Comparison of ENCODE assay signal across 1 cellular context in the genomic region with DNA sequence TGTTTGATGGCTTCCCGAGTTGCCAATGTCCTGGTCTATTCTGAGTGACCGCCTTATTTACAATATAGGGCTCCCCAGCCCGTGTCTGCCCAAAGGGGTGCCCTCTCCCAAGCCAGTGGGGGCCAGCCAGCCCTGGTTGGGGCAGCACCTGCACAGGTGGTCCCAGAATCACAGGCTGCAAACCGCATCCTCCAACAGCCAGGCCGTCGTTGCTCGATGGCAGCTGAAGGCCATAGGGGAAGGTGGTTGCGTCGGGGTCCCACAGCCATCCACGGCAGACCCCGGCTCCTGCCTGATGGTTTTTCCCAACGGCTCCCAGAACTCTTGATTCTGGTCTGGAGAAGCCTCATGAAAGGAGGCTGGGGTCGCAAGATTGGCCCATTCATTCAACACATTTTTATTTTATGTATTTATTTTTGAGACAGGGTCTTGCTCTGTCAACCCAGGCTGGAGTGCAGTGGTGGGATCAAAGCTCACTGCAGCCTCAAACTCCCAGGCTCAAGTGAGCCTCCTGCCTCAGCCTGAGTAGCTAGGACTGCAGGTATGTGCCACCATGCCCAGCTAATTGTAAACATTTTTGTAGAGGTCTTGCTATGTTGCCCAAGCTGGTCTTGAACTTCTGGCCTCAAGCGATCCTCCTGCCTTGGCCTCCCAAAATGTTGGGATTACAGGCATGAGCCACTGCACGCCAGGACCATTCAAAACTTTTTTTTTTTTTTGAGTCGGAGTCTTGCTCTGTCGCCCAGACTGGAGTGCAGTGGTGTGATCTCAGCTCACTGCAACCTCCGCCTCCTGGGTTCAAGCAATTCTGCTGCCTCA.
TF ChIP-seq lines count a peak whose summit lies in the region.

No MANE protein-coding gene starts in this region.

TF ChIP-seq in K562, 482 proteins besides CTCF, POLR2A, EP300 and RAD21 (continued from another document and continues in another):
- TF ChIP-seq, protein P1, sequence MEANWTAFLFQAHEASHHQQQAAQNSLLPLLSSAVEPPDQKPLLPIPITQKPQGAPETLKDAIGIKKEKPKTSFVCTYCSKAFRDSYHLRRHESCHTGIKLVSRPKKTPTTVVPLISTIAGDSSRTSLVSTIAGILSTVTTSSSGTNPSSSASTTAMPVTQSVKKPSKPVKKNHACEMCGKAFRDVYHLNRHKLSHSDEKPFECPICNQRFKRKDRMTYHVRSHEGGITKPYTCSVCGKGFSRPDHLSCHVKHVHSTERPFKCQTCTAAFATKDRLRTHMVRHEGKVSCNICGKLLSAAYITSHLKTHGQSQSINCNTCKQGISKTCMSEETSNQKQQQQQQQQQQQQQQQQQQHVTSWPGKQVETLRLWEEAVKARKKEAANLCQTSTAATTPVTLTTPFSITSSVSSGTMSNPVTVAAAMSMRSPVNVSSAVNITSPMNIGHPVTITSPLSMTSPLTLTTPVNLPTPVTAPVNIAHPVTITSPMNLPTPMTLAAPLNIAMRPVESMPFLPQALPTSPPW (CRISPR knock-in tag; IDR thresholded peaks at IDR 0.05), result peak; percentile 33
- TF ChIP-seq MTA2 (IDR thresholded peaks at IDR 0.05; ENCODE audit: low read depth) (no peak), RHOXF2B (CRISPR knock-in tag; conservative IDR thresholded peaks at IDR 0.05) (0 out of 2 replicates have a peak, but pooled peaks have one; percentile 20), NRF1 (conservative IDR thresholded peaks at IDR 0.05 in 1 of 2, IDR thresholded peaks at IDR 0.05 in 1 of 2) (0 out of 4 replicates have a peak, but pooled peaks of 1 of the 2 experiments have one; percentile 11), ADNP (tag; IDR thresholded peaks at IDR 0.05) (0 out of 2 replicates have a peak, but pooled peaks have one; percentile 25), TAL1 (IDR thresholded peaks at IDR 0.05) (no peak), CTBP1 (IDR thresholded peaks at IDR 0.05; ENCODE audit: borderline replicate concordance) (no peak), NR2F6 (CRISPR knock-in tag; IDR thresholded peaks at IDR 0.05) (no peak), TBP (optimal IDR thresholded peaks at IDR 0.05; ENCODE audit: low read depth, low read length) (no peak), NFYB (IDR thresholded peaks at IDR 0.05; ENCODE audit: extremely low read depth, insufficient read length) (no peak), MYC (IDR thresholded peaks at IDR 0.05; ENCODE audit: low read depth, low read length) (no peak), MYC (CRISPR knock-in tag; IDR thresholded peaks at IDR 0.05; ENCODE audit: borderline replicate concordance, low read depth) (peak; percentile 31; the same call in 1 of the 2 replicates), FOXK2 (conservative IDR thresholded peaks at IDR 0.05 in 1 of 2, IDR thresholded peaks at IDR 0.05 in 1 of 2; ENCODE audit: low read depth in 2 of 2) (peak; percentile 6; a peak in 1 of 4 replicates)
- TF ChIP-seq, protein P2, sequence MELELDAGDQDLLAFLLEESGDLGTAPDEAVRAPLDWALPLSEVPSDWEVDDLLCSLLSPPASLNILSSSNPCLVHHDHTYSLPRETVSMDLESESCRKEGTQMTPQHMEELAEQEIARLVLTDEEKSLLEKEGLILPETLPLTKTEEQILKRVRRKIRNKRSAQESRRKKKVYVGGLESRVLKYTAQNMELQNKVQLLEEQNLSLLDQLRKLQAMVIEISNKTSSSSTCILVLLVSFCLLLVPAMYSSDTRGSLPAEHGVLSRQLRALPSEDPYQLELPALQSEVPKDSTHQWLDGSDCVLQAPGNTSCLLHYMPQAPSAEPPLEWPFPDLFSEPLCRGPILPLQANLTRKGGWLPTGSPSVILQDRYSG (tag; conservative IDR thresholded peaks at IDR 0.05; ENCODE audit: low read depth), result 0 out of 2 replicates have a peak, but pooled peaks have one; percentile 12
- TF ChIP-seq, protein P3, sequence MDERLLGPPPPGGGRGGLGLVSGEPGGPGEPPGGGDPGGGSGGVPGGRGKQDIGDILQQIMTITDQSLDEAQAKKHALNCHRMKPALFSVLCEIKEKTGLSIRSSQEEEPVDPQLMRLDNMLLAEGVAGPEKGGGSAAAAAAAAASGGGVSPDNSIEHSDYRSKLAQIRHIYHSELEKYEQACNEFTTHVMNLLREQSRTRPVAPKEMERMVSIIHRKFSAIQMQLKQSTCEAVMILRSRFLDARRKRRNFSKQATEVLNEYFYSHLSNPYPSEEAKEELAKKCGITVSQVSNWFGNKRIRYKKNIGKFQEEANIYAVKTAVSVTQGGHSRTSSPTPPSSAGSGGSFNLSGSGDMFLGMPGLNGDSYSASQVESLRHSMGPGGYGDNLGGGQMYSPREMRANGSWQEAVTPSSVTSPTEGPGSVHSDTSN (CRISPR knock-in tag; IDR thresholded peaks at IDR 0.05; ENCODE audit: low read depth), result no peak
- TF ChIP-seq, protein P3 (tag; conservative IDR thresholded peaks at IDR 0.05; ENCODE audit: low read depth), result 0 out of 2 replicates have a peak, but pooled peaks have one; percentile 3
- TF ChIP-seq, protein P4, sequence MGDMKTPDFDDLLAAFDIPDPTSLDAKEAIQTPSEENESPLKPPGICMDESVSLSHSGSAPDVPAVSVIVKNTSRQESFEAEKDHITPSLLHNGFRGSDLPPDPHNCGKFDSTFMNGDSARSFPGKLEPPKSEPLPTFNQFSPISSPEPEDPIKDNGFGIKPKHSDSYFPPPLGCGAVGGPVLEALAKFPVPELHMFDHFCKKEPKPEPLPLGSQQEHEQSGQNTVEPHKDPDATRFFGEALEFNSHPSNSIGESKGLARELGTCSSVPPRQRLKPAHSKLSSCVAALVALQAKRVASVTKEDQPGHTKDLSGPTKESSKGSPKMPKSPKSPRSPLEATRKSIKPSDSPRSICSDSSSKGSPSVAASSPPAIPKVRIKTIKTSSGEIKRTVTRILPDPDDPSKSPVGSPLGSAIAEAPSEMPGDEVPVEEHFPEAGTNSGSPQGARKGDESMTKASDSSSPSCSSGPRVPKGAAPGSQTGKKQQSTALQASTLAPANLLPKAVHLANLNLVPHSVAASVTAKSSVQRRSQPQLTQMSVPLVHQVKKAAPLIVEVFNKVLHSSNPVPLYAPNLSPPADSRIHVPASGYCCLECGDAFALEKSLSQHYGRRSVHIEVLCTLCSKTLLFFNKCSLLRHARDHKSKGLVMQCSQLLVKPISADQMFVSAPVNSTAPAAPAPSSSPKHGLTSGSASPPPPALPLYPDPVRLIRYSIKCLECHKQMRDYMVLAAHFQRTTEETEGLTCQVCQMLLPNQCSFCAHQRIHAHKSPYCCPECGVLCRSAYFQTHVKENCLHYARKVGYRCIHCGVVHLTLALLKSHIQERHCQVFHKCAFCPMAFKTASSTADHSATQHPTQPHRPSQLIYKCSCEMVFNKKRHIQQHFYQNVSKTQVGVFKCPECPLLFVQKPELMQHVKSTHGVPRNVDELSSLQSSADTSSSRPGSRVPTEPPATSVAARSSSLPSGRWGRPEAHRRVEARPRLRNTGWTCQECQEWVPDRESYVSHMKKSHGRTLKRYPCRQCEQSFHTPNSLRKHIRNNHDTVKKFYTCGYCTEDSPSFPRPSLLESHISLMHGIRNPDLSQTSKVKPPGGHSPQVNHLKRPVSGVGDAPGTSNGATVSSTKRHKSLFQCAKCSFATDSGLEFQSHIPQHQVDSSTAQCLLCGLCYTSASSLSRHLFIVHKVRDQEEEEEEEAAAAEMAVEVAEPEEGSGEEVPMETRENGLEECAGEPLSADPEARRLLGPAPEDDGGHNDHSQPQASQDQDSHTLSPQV (IDR thresholded peaks at IDR 0.05), result peak; percentile 53
- TF ChIP-seq, protein P5, sequence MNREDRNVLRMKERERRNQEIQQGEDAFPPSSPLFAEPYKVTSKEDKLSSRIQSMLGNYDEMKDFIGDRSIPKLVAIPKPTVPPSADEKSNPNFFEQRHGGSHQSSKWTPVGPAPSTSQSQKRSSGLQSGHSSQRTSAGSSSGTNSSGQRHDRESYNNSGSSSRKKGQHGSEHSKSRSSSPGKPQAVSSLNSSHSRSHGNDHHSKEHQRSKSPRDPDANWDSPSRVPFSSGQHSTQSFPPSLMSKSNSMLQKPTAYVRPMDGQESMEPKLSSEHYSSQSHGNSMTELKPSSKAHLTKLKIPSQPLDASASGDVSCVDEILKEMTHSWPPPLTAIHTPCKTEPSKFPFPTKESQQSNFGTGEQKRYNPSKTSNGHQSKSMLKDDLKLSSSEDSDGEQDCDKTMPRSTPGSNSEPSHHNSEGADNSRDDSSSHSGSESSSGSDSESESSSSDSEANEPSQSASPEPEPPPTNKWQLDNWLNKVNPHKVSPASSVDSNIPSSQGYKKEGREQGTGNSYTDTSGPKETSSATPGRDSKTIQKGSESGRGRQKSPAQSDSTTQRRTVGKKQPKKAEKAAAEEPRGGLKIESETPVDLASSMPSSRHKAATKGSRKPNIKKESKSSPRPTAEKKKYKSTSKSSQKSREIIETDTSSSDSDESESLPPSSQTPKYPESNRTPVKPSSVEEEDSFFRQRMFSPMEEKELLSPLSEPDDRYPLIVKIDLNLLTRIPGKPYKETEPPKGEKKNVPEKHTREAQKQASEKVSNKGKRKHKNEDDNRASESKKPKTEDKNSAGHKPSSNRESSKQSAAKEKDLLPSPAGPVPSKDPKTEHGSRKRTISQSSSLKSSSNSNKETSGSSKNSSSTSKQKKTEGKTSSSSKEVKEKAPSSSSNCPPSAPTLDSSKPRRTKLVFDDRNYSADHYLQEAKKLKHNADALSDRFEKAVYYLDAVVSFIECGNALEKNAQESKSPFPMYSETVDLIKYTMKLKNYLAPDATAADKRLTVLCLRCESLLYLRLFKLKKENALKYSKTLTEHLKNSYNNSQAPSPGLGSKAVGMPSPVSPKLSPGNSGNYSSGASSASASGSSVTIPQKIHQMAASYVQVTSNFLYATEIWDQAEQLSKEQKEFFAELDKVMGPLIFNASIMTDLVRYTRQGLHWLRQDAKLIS (CRISPR knock-in tag; IDR thresholded peaks at IDR 0.05), result no peak
- TF ChIP-seq, protein P6, sequence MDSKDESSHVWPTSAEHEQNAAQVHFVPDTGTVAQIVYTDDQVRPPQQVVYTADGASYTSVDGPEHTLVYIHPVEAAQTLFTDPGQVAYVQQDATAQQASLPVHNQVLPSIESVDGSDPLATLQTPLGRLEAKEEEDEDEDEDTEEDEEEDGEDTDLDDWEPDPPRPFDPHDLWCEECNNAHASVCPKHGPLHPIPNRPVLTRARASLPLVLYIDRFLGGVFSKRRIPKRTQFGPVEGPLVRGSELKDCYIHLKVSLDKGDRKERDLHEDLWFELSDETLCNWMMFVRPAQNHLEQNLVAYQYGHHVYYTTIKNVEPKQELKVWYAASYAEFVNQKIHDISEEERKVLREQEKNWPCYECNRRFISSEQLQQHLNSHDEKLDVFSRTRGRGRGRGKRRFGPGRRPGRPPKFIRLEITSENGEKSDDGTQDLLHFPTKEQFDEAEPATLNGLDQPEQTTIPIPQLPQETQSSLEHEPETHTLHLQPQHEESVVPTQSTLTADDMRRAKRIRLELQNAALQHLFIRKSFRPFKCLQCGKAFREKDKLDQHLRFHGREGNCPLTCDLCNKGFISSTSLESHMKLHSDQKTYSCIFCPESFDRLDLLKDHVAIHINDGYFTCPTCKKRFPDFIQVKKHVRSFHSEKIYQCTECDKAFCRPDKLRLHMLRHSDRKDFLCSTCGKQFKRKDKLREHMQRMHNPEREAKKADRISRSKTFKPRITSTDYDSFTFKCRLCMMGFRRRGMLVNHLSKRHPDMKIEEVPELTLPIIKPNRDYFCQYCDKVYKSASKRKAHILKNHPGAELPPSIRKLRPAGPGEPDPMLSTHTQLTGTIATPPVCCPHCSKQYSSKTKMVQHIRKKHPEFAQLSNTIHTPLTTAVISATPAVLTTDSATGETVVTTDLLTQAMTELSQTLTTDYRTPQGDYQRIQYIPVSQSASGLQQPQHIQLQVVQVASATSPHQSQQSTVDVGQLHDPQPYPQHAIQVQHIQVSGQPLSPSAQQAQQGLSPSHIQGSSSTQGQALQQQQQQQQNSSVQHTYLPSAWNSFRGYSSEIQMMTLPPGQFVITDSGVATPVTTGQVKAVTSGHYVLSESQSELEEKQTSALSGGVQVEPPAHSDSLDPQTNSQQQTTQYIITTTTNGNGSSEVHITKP (IDR thresholded peaks at IDR 0.05; ENCODE audit: partially characterized antibody), result peak; percentile 86
